Comparison of ENCODE assay signal across 8 cellular contexts in genomic region chr11:64271339-64272132, GRCh38. TPM values are rescaled to one million over a fixed set of nuclear protein-coding genes. Genes with fewer than 3 reads are reported as not detected.
A peak's percentile ranks its signal among the peaks of the same experiment; 100 is the strongest.
DNase-seq lines count a peak whose midpoint lies in the region; ATAC-seq and TF ChIP-seq lines count a peak whose summit lies in the region.

No MANE protein-coding gene starts in this region.

- peak overlapping the region; percentile 95 for H3K27ac Mint-ChIP-seq in CD8-positive, alpha-beta T cell

- H3K4me1 Mint-ChIP-seq in CD8-positive, alpha-beta T cell (ENCODE audit: low read depth) = peaks cover 27% of the 10 kb centered on the region

- H3K27me3 Mint-ChIP-seq in CD8-positive, alpha-beta T cell (ENCODE audit: low read depth) = no peaks in the 10 kb centered on the region

- H3K27me3 ChIP-seq in CD8-positive, alpha-beta T cell (ENCODE audit: insufficient read depth, low read length) = no peaks in the 10 kb centered on the region

- peak; percentile 50 for ATAC-seq in CD8-positive, alpha-beta T cell
- no peak for ATAC-seq in GM21825 (IDR thresholded peaks at IDR 0.05; ENCODE audit: unreplicated experiment)

- peak overlapping the region; percentile 95 for H3K4me3 Mint-ChIP-seq in CD8-positive, alpha-beta T cell

- no peak for TF ChIP-seq CTCF in CD8-positive, alpha-beta T cell (IDR thresholded peaks at IDR 0.05)

- H3K4me3 ChIP-seq in CD8-positive, alpha-beta T cell (ENCODE audit: low read depth, low read length) = peak overlapping the region; percentile 81

- intact Hi-C loops in CD8-positive, alpha-beta T cell (cut with DNase I, micrococcal nuclease) = no loop called here

- H3K9me3 Mint-ChIP-seq in CD8-positive, alpha-beta T cell = no peaks in the 10 kb centered on the region

- peaks cover 24% of the 10 kb centered on the region for H3K4me1 ChIP-seq in CD8-positive, alpha-beta T cell (ENCODE audit: insufficient read depth, low read length)

- peaks cover 8% of the 10 kb centered on the region for H3K36me3 Mint-ChIP-seq in CD8-positive, alpha-beta T cell

- H3K36me3 ChIP-seq in CD8-positive, alpha-beta T cell (ENCODE audit: insufficient read depth, low read length) = no peaks in the 10 kb centered on the region

- DNase-seq in CD8-positive, alpha-beta T cell = peak; percentile 74 to 91 (median 82)
- DNase-seq in HK-2 (ENCODE audit: unreplicated experiment) (peak; percentile 58), NOMO-1 (lab: John Stamatoyannopoulos, UW; ENCODE audit: unreplicated experiment in 2 of 2) (peak; percentile 65 to 69), lung microvascular endothelial cell (ENCODE audit: low read depth in 2 of 2) (peak; percentile 96 to 98)
- peak; percentile 92 for DNase-seq in activated CD8-positive, alpha-beta memory T cell treated with anti-CD3 and anti-CD28 coated beads for 24 hours
- DNase-seq in effector CD8-positive, alpha-beta T cell (lab: John Stamatoyannopoulos, UW) = peak; percentile 82
- DNase-seq in stimulated activated CD4-positive, alpha-beta T cell treated with anti-CD3 and anti-CD28 coated beads, TNF-alpha, amount 100 ng/mL, for 1 hour (ENCODE audit: low read depth in 3 of 3, low spot score in 1 of 3) = peak; percentile 67 to 79 (median 75)

- CTCF ChIA-PET in CD8-positive, alpha-beta T cell (lab: Charles Lee) = interaction anchor here (1.1 to 6.4 kb wide), 7 partner anchors 9 to 66 kb away, joined by 3 to 82 read pairs (median 21); partner anchors contain the start of genes BAD, CATSPERZ, FERMT3 and GPR137

- POLR2A ChIA-PET in CD8-positive, alpha-beta T cell (lab: Charles Lee) = interaction anchor here (0.6 to 5.9 kb wide), 14 partner anchors 12 to 83 kb away, joined by 3 to 71 read pairs (median 5); partner anchors contain the start of genes BAD, CATSPERZ, ESRRA and FERMT3

- no peaks in the 10 kb centered on the region for H3K9me3 ChIP-seq in CD8-positive, alpha-beta T cell (ENCODE audit: low read length)

- H3K27ac ChIP-seq in CD8-positive, alpha-beta T cell (ENCODE audit: low read depth, low read length) = peak overlapping the region; percentile 85

RNA-seq across cellular contexts. Expression of gene BAD, which starts 12.9 kb away (rescaled TPM):
- 10 to 100 TPM; 14.6 to 18.2 TPM for total RNA-seq in CD8-positive, alpha-beta T cell
- 54.3 and 65.9 TPM in 2 replicates for total RNA-seq in lung microvascular endothelial cell

RNA-seq across cellular contexts. Expression of gene GPR137, which starts 14.1 kb away (rescaled TPM):
- total RNA-seq in CD8-positive, alpha-beta T cell = 10 to 100 TPM; 26.9 to 29.3 TPM
- 5.2 and 9.7 TPM in 2 replicates for total RNA-seq in lung microvascular endothelial cell

RNA-seq across cellular contexts. Expression of gene KCNK4, which starts 19.6 kb away (rescaled TPM):
- total RNA-seq in CD8-positive, alpha-beta T cell = not detected
- not detected in 2 replicates for total RNA-seq in lung microvascular endothelial cell

RNA-seq across cellular contexts. Expression of gene PLCB3, which starts 20.2 kb away (rescaled TPM):
- 1 to 10 TPM; 2.1 to 2.4 TPM for total RNA-seq in CD8-positive, alpha-beta T cell
- 14.3 and 14.4 TPM in 2 replicates for total RNA-seq in lung microvascular endothelial cell

RNA-seq across cellular contexts. Expression of gene PPP1R14B, which starts 24.8 kb away (rescaled TPM):
- total RNA-seq in CD8-positive, alpha-beta T cell = 10 to 100 TPM; 25.7 to 30.8 TPM
- 153 and 159 TPM in 2 replicates for total RNA-seq in lung microvascular endothelial cell
